9 cellular contexts compared by ENCODE assay signal in genomic region chr6:142155895-142156757, GRCh38. TPM values are rescaled to one million over a fixed set of nuclear protein-coding genes. Genes with fewer than 3 reads are reported as not detected.
DNase-seq lines count a peak whose midpoint lies in the region; ATAC-seq and TF ChIP-seq lines count a peak whose summit lies in the region.
"Had no signal": no experiment of that assay in that cellular context is flagged by ENCODE, and none has a peak within 500 bp of the region (broad histone marks: within the 10 kb centered on the region; RNA-seq: fewer than 3 reads in every experiment).

No MANE protein-coding gene starts in this region.

- intact Hi-C loops in left colon (cut with DNase I, micrococcal nuclease), result loop anchor here in 1 of 2 donors (10.0 kb wide), 1 partner anchor 239 kb away; no protein-coding TSS in a partner anchor

- POLR2A ChIA-PET in BJ (lab: Charles Lee), result no interaction called here

- H3K4me3 ChIP-seq in BJ (ENCODE audit: low read depth, low read length) (no peak overlapping the region), astrocyte of the spinal cord (ENCODE audit: low read depth, low read length) (no peak overlapping the region)

- TF ChIP-seq CTCF in BJ (IDR thresholded peaks at IDR 0.05; ENCODE audit: insufficient read depth, low read depth, low read length) (peak; percentile 27), LNCAP (IDR thresholded peaks at IDR 0.05) (peak; percentile 51), astrocyte of the spinal cord (IDR thresholded peaks at IDR 0.05; ENCODE audit: low read depth, low read length) (peak; percentile 37)

- DNase-seq in BJ (ENCODE audit: low read depth) (no peak), astrocyte of the spinal cord (ENCODE audit: low read depth, low spot score) (peak; percentile 47), left colon (no peak), nucleus accumbens (lab: John Stamatoyannopoulos, UW) (no peak)
- DNase-seq in activated naive CD4-positive, alpha-beta T cell treated with anti-CD3 and anti-CD28 coated beads, Interleukin-2, amount 50 U/mL, for 16 hours, result no peak

- no peaks in the 10 kb centered on the region for H3K27me3 ChIP-seq in BJ (ENCODE audit: control insufficient read depth, insufficient read depth, low read length)

- CTCF ChIA-PET in BJ (lab: Yijun Ruan, JAX), result interaction anchor here (0.6 to 3.0 kb wide), 16 partner anchors 9 to 449 kb away, joined by 3 to 15 read pairs (median 6); partner anchors contain the start of genes NMBR and VTA1

- no peaks in the 10 kb centered on the region for H3K36me3 ChIP-seq in BJ (ENCODE audit: control insufficient read depth, insufficient read depth, low read length)

- ATAC-seq in GM18907 (IDR thresholded peaks at IDR 0.05; ENCODE audit: unreplicated experiment), result peak; percentile 72
- peak; percentile 41 for ATAC-seq in left colon
- no peak for ATAC-seq in HG02970 (IDR thresholded peaks at IDR 0.05; ENCODE audit: low FRiP score, unreplicated experiment)

- in situ Hi-C loops in astrocyte of the spinal cord (cut with HindIII; ENCODE audit: low sequenced_read_pairs), result no loop called here

RNA-seq across cellular contexts. Expression of gene VTA1, which starts 9.1 kb away (rescaled TPM):
- 66.7 and 115 TPM in 2 replicates for polyA plus RNA-seq in BJ (2011; rRNA removed)
- polyA minus RNA-seq in BJ (2011; rRNA and poly(A)+ RNA removed), result 41.0 and 50.1 TPM in 2 replicates
- 10 to 100 TPM; 48.9 to 52.0 TPM for total RNA-seq in left colon

RNA-seq across cellular contexts. Expression of gene NMBR, which starts 9.2 kb away (rescaled TPM):
- polyA plus RNA-seq in BJ (2011; rRNA removed), result 0.07 TPM in 1 of 2 replicates, not detected in the other
- polyA minus RNA-seq in BJ (2011; rRNA and poly(A)+ RNA removed), result 0.15 TPM in 1 of 2 replicates, not detected in the other
- total RNA-seq in left colon, result not detected
- total RNA-seq: HT1080 had no signal

RNA-seq across cellular contexts. Expression of gene GJE1, which starts 23.4 kb away (rescaled TPM):
- not detected in 2 replicates for polyA plus RNA-seq in BJ (2011; rRNA removed)
- not detected in 2 replicates for polyA minus RNA-seq in BJ (2011; rRNA and poly(A)+ RNA removed)
- total RNA-seq in left colon, result not detected
- total RNA-seq: HT1080 had no signal
